In genomic region chr1:36400825-36401601, GRCh38 we compare ENCODE assay signal across 7 cellular contexts. TPM values are rescaled to one million over a fixed set of nuclear protein-coding genes. Genes with fewer than 3 reads are reported as not detected.
A peak's percentile ranks its signal among the peaks of the same experiment; 100 is the strongest.
DNase-seq lines count a peak whose midpoint lies in the region; ATAC-seq and TF ChIP-seq lines count a peak whose summit lies in the region.

No MANE protein-coding gene starts in this region.

- H3K4me3 Mint-ChIP-seq in activated naive CD4-positive, alpha-beta T cell treated with anti-CD3 and anti-CD28 coated beads, Interleukin-2, amount 10 ng/mL, durations not matched to agents 7 days and 5 days, result no peak overlapping the region

- H3K9me3 Mint-ChIP-seq in activated naive CD4-positive, alpha-beta T cell treated with anti-CD3 and anti-CD28 coated beads, Interleukin-2, amount 10 ng/mL, durations not matched to agents 7 days and 5 days, result peaks cover 2% of the 10 kb centered on the region

- intact Hi-C loops in right cardiac atrium (cut with DNase I) (no loop called here), gastrocnemius medialis (cut with DNase I; ENCODE audit: low total_unique reads) (no loop called here)

- TF ChIP-seq CTCF in GM20000 (IDR thresholded peaks at IDR 0.05; ENCODE audit: extremely low read depth, missing control alignments) (no peak), gastrocnemius medialis (IDR thresholded peaks at IDR 0.05 in 4 of 5, conservative IDR thresholded peaks at IDR 0.05 in 1 of 5) (no peak)

- H3K27me3 ChIP-seq in right cardiac atrium (ENCODE audit: control insufficient read depth, insufficient read depth) (no peaks in the 10 kb centered on the region), gastrocnemius medialis (no peaks in the 10 kb centered on the region)

- peak; percentile 3 to 28 for TF ChIP-seq POLR2A in gastrocnemius medialis (IDR thresholded peaks at IDR 0.05)

- H3K4me1 Mint-ChIP-seq in activated naive CD4-positive, alpha-beta T cell treated with anti-CD3 and anti-CD28 coated beads, Interleukin-2, amount 10 ng/mL, durations not matched to agents 7 days and 5 days, result peaks cover 31% of the 10 kb centered on the region

- H3K9me3 ChIP-seq in right cardiac atrium (ENCODE audit: control insufficient read depth, low read length) (no peaks in the 10 kb centered on the region), gastrocnemius medialis (no peaks in the 10 kb centered on the region)

- H3K4me3 ChIP-seq in right cardiac atrium (ENCODE audit: low read length) (no peak overlapping the region), gastrocnemius medialis (peak overlapping the region in 1 of 4 donors; percentile 18)

- H3K36me3 Mint-ChIP-seq in activated naive CD4-positive, alpha-beta T cell treated with anti-CD3 and anti-CD28 coated beads, Interleukin-2, amount 10 ng/mL, durations not matched to agents 7 days and 5 days, result peaks cover 9% of the 10 kb centered on the region

- H3K27ac Mint-ChIP-seq in activated naive CD4-positive, alpha-beta T cell treated with anti-CD3 and anti-CD28 coated beads, Interleukin-2, amount 10 ng/mL, durations not matched to agents 7 days and 5 days, result peak overlapping the region; percentile 24

- 70% methylated on average over 22 of the region's 22 CpGs for WGBS in right cardiac atrium

- H3K36me3 ChIP-seq in gastrocnemius medialis, result no peaks in the 10 kb centered on the region

- CTCF ChIA-PET in activated naive CD4-positive, alpha-beta T cell treated with anti-CD3 and anti-CD28 coated beads, Interleukin-2, amount 10 ng/mL, durations not matched to agents 7 days and 5 days (lab: Charles Lee), result no interaction called here

- peaks cover 5% of the 10 kb centered on the region for H3K27me3 Mint-ChIP-seq in activated naive CD4-positive, alpha-beta T cell treated with anti-CD3 and anti-CD28 coated beads, Interleukin-2, amount 10 ng/mL, durations not matched to agents 7 days and 5 days

- H3K27ac ChIP-seq in right cardiac atrium (ENCODE audit: low read length) (peak overlapping the region; percentile 39), gastrocnemius medialis (peak overlapping the region; percentile 4 to 40 (median 32))

- DNase-seq in GM20000 (ENCODE audit: low spot score) (peak; percentile 46), MV-4-11 (lab: John Stamatoyannopoulos, UW) (peak; percentile 96), right cardiac atrium (peak; percentile 83 to 91 (median 91)), gastrocnemius medialis (peak; percentile 40 to 74), NCI-H1694 treated with DMSO at 0.1 percent for 48 hours (lab: John Stamatoyannopoulos, UW) (no peak), HPDE6-E6E7 (ENCODE audit: extremely low spot score) (no peak)
- peak; percentile 49 for DNase-seq in activated naive CD4-positive, alpha-beta T cell treated with anti-CD3 and anti-CD28 coated beads, Interleukin-2, amount 10 ng/mL, durations not matched to agents 7 days and 5 days

- in situ Hi-C loops in gastrocnemius medialis (cut with MboI; ENCODE audit: low sequenced_read_pairs in 4 of 4), result loop anchor here in 1 of 4 donors (25.0 kb wide), 1 partner anchor 89 kb away; the partner anchor contains the start of genes EVA1B and SH3D21

- no peaks in the 10 kb centered on the region for H3K4me1 ChIP-seq in right cardiac atrium (ENCODE audit: control insufficient read depth, insufficient read depth, low read length)
- H3K4me1 ChIP-seq in gastrocnemius medialis, result peaks cover 14 to 15% of the 10 kb centered on the region in 2 donors

- ATAC-seq in right cardiac atrium, result peak; percentile 65 to 72
- ATAC-seq in gastrocnemius medialis, result no peak

RNA-seq across cellular contexts. Expression of gene LSM10, which starts 3.3 kb away (rescaled TPM):
- total RNA-seq in right cardiac atrium (10 to 100 TPM; 70.9 to 76.4 (median 73.5) TPM), gastrocnemius medialis (100 to 1,000 TPM in 2 of 4 donors, 10 to 100 TPM in 2; 56.9 to 129 (median 103) TPM)
- polyA plus RNA-seq in right cardiac atrium, result 121 TPM

RNA-seq across cellular contexts. Expression of gene STK40, which starts 15.3 kb away (rescaled TPM):
- total RNA-seq in right cardiac atrium (10 to 100 TPM; 66.7 to 85.0 (median 73.7) TPM), gastrocnemius medialis (100 to 1,000 TPM; 109 to 263 (median 211) TPM)
- 54.8 TPM for polyA plus RNA-seq in right cardiac atrium

RNA-seq across cellular contexts. Expression of gene OSCP1, which starts 49.2 kb away (rescaled TPM):
- total RNA-seq in right cardiac atrium, result 10 to 100 TPM in 1 of 4 donors, 1 to 10 TPM in 3; 7.3 to 10.2 (median 8.5) TPM
- 6.7 TPM for polyA plus RNA-seq in right cardiac atrium
- total RNA-seq in gastrocnemius medialis, result 1 to 10 TPM; 3.3 to 6.7 (median 4.7) TPM

Comparison
In these comparisons a context has a peak if more than half of its experiments do, and no peak if none do; other contexts are left out.
1. DNase-seq: peak in GM20000 (single experiment), MV-4-11 (single experiment), activated naive CD4-positive, alpha-beta T cell treated with anti-CD3 and anti-CD28 coated beads, Interleukin-2, amount 10 ng/mL, durations not matched to agents 7 days and 5 days (single experiment), right cardiac atrium (3 of 3) and gastrocnemius medialis (2 of 2); none in NCI-H1694 treated with DMSO at 0.1 percent for 48 hours (single experiment) and HPDE6-E6E7 (single experiment).
2. ATAC-seq: peak in right cardiac atrium (2 of 2); none in gastrocnemius medialis (0 of 2).